In genomic region chr1:234454910-234455309, GRCh38 we compare ENCODE assay signal across 23 cellular contexts.
"Had no signal": no experiment of that assay in that cellular context is flagged by ENCODE, and none has a peak within 500 bp of the region (broad histone marks: within the 10 kb centered on the region; RNA-seq: fewer than 3 reads in every experiment).

No MANE protein-coding gene starts in this region.

- H3K9ac ChIP-seq: SK-N-SH had no signal

- FAIRE-seq: HTR-8/SVneo had no signal

- H3K9me3 ChIP-seq: SK-N-SH had no signal

- H3K4me2 ChIP-seq: SK-N-SH had no signal

- ATAC-seq: Panc1, PC-3 had no signal

- DNase-seq: KBM-7, NCI-H1092, NCI-H1105 treated with DMSO at 0.1 percent for 48 hours, NCI-H1417 treated with DMSO at 0.1 percent for 48 hours, NCI-H146, NCI-H1694 treated with DMSO at 0.1 percent for 48 hours, NCI-H1930, NCI-H2081, NCI-H2107, NCI-H2171, NCI-H226, NCI-H446, NCI-H510A, NCI-H524 treated with DMSO at 0.1 percent for 48 hours, NCI-H69, NCI-H774, PC-3, SHP77, SK-N-SH had no signal

- H3K27ac ChIP-seq: HL-60, RWPE1 had no signal
